In genomic region chr5:145697251-145698016, GRCh38 we compare ENCODE assay signal across 7 cellular contexts.
A peak's percentile ranks its signal among the peaks of the same experiment; 100 is the strongest.
DNase-seq lines count a peak whose midpoint lies in the region; ATAC-seq and TF ChIP-seq lines count a peak whose summit lies in the region.

No MANE protein-coding gene starts in this region.

- H3K36me3 Mint-ChIP-seq in nephron (ENCODE audit: low read depth), result no peaks in the 10 kb centered on the region

- peak; percentile 78 for ATAC-seq in GM21367 (IDR thresholded peaks at IDR 0.05; ENCODE audit: unreplicated experiment)
- ATAC-seq in body of pancreas, result no peak

- H3K27me3 Mint-ChIP-seq in nephron (ENCODE audit: low read depth), result no peaks in the 10 kb centered on the region

- H3K4me1 ChIP-seq in KMS-11 (ENCODE audit: low read depth, poor library complexity, severe bottlenecking) (no peaks in the 10 kb centered on the region), body of pancreas (no peaks in the 10 kb centered on the region), suprapubic skin (no peaks in the 10 kb centered on the region)

- no peak for TF ChIP-seq EP300 in suprapubic skin (IDR thresholded peaks at IDR 0.05)

- DNase-seq in GDM1 (lab: John Stamatoyannopoulos, UW), result peak; percentile 7
- DNase-seq in body of pancreas, result peak; percentile 20 to 49 (median 26)
- DNase-seq in suprapubic skin (ENCODE audit: low spot score in 2 of 2), result no peak
- no peak for DNase-seq in epidermal melanocyte (ENCODE audit: insufficient read length, low spot score)

- H4K20me1 ChIP-seq in KMS-11 (ENCODE audit: insufficient read depth), result no peaks in the 10 kb centered on the region

- no peak overlapping the region for H2AFZ ChIP-seq in KMS-11 (ENCODE audit: low read depth)

- no peak overlapping the region for H3K27ac Mint-ChIP-seq in nephron

- no peak overlapping the region for H3K9ac ChIP-seq in KMS-11

- intact Hi-C loops in body of pancreas (cut with DNase I), result no loop called here

- 43 to 49% methylated on average over 4 of the region's 4 CpGs for WGBS in body of pancreas, 2 donors
- 61% methylated on average over 4 of the region's 4 CpGs for WGBS in suprapubic skin

- no peaks in the 10 kb centered on the region for H3K4me1 Mint-ChIP-seq in nephron

- no peaks in the 10 kb centered on the region for H3K36me3 ChIP-seq in KMS-11 (ENCODE audit: insufficient read depth)
- H3K36me3 ChIP-seq in body of pancreas (replicated peaks in 1 of 2; ENCODE audit: insufficient read depth in 1 of 2, low read depth in 2 of 2), result no peaks in the 10 kb centered on the region
- H3K36me3 ChIP-seq in suprapubic skin, result no peaks in the 10 kb centered on the region

- H3K9me3 Mint-ChIP-seq in nephron, result no peaks in the 10 kb centered on the region

- H3K4me2 ChIP-seq in KMS-11, result no peak overlapping the region

- H3K79me2 ChIP-seq in KMS-11 (ENCODE audit: insufficient read depth, low read depth), result no peaks in the 10 kb centered on the region

- H3K27me3 ChIP-seq in KMS-11 (ENCODE audit: insufficient read depth, low read depth) (no peaks in the 10 kb centered on the region), body of pancreas (no peaks in the 10 kb centered on the region), suprapubic skin (no peaks in the 10 kb centered on the region)

- TF ChIP-seq POLR2A in body of pancreas (IDR thresholded peaks at IDR 0.05), result no peak
- TF ChIP-seq POLR2A in suprapubic skin (IDR thresholded peaks at IDR 0.05), result no peak

- no peaks in the 10 kb centered on the region for H3K9me3 ChIP-seq in body of pancreas
- H3K9me3 ChIP-seq in suprapubic skin, result no peaks in the 10 kb centered on the region

- H3K4me3 ChIP-seq in KMS-11 (IDR thresholded peaks at IDR 0.05; ENCODE audit: insufficient read depth, low read depth, low read length), result no peak overlapping the region
- no peak overlapping the region for H3K4me3 ChIP-seq in body of pancreas
- no peak overlapping the region for H3K4me3 ChIP-seq in suprapubic skin

- H3K4me3 Mint-ChIP-seq in nephron, result no peak overlapping the region

- H3K27ac ChIP-seq in KMS-11 (no peak overlapping the region), body of pancreas (no peak overlapping the region), suprapubic skin (no peak overlapping the region)

- TF ChIP-seq CTCF in KMS-11 (conservative IDR thresholded peaks at IDR 0.05; ENCODE audit: low read depth, low read length) (peak; percentile 53; the same call in 1 of the 2 replicates), body of pancreas (IDR thresholded peaks at IDR 0.05) (peak in 6 of 7 experiments; percentile 27 to 47 (median 40)), nephron (IDR thresholded peaks at IDR 0.05; ENCODE audit: unreplicated experiment in 3 of 3) (peak in 2 of 3 experiments; percentile 11 to 35), suprapubic skin (IDR thresholded peaks at IDR 0.05) (no peak)

Comparison
In these comparisons a context has a peak if more than half of its experiments do, and no peak if none do; other contexts are left out.
1. DNase-seq: peak in GDM1 (single experiment) and body of pancreas (4 of 4); none in suprapubic skin (0 of 2) and epidermal melanocyte (single experiment).
2. CTCF ChIP-seq: peak in KMS-11 (single experiment), body of pancreas (6 of 7) and nephron (2 of 3); none in suprapubic skin (0 of 2).